Comparison of ENCODE assay signal across 1 cellular context in genomic region chr1:116497660-116498059, GRCh38.
A peak's percentile ranks its signal among the peaks of the same experiment; 100 is the strongest.
TF ChIP-seq lines count a peak whose summit lies in the region.

No MANE protein-coding gene starts in this region.

TF ChIP-seq in K562, 482 proteins besides CTCF, POLR2A, EP300 and RAD21 (continued from another document):
- TF ChIP-seq TBL1XR1 (IDR thresholded peaks at IDR 0.05; ENCODE audit: low read length in 2 of 2) (no peak), LARP7 (IDR thresholded peaks at IDR 0.05) (no peak), FOSL1 (tag; conservative IDR thresholded peaks at IDR 0.05) (peak; percentile 65), GABPA (tag; conservative IDR thresholded peaks at IDR 0.05; ENCODE audit: low read depth) (no peak), ZBTB17 (CRISPR knock-in tag; IDR thresholded peaks at IDR 0.05) (no peak), EGR1 (conservative IDR thresholded peaks at IDR 0.05) (peak; percentile 36; the same call in 1 of the 2 replicates), ATF3 (IDR thresholded peaks at IDR 0.05) (peak; percentile 54), ATF3 (CRISPR knock-in tag; conservative IDR thresholded peaks at IDR 0.05) (no peak)
TF ChIP-seq in K562: peak in this region for 5.
